9 cellular contexts compared by ENCODE assay signal in the genomic region with DNA sequence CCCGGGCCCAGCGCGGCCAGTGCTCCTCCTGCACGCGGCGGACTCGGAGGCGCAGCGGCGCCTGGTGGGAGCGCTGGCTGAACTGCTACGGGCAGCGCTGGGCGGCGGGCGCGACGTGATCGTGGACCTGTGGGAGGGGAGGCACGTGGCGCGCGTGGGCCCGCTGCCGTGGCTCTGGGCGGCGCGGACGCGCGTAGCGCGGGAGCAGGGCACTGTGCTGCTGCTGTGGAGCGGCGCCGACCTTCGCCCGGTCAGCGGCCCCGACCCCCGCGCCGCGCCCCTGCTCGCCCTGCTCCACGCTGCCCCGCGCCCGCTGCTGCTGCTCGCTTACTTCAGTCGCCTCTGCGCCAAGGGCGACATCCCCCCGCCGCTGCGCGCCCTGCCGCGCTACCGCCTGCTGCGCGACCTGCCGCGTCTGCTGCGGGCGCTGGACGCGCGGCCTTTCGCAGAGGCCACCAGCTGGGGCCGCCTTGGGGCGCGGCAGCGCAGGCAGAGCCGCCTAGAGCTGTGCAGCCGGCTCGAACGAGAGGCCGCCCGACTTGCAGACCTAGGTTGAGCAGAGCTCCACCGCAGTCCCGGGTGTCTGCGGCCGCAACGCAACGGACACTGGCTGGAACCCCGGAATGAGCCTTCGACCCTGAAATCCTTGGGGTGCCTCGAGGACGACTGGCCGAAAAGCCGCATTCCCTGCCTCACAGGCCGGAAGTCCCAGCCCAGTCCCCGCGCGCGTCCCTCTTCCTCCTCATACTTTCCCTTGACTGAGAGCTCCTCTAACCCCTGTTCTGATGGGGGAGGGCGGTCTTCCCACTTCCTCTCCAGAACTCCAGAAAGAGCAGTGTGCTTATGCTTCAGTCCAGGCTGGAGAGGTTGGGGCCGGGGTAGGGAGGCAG. TPM values are rescaled to one million over a fixed set of nuclear protein-coding genes. Genes with fewer than 3 reads are reported as not detected.
A peak's percentile ranks its signal among the peaks of the same experiment; 100 is the strongest.
DNase-seq lines count a peak whose midpoint lies in the region; ATAC-seq, FAIRE-seq and TF ChIP-seq lines count a peak whose summit lies in the region.
"Had no signal": no experiment of that assay in that cellular context is flagged by ENCODE, and none has a peak within 500 bp of the region (broad histone marks: within the 10 kb centered on the region; RNA-seq: fewer than 3 reads in every experiment).

No MANE protein-coding gene starts in this region.

- peak; percentile 47 to 60 for TF ChIP-seq POLR2A in adrenal gland (IDR thresholded peaks at IDR 0.05)

- 0 to 1% (median 1%) methylated on average over 8 to 99 of the region's 99 CpGs for WGBS in adrenal gland, 4 donors

- intact Hi-C loops in adrenal gland (cut with DNase I) (no loop called here), left ventricle myocardium superior (cut with micrococcal nuclease) (no loop called here)

- H3K36me3 ChIP-seq in BE2C (no peaks in the 10 kb centered on the region), adrenal gland (replicated peaks in 1 of 2) (no peaks in the 10 kb centered on the region)

- H3K4me3 ChIP-seq in BE2C (ENCODE audit: low read depth, low read length), result peak overlapping the region; percentile 55
- peak overlapping the region in 2 of 4 donors; percentile 20 to 69 for H3K4me3 ChIP-seq in adrenal gland

- H3K27ac ChIP-seq in adrenal gland, result peak overlapping the region; percentile 64 to 95 (median 84)

- DNase-seq in BE2C, result peak; percentile 74
- no peak for DNase-seq in GM19239 (ENCODE audit: insufficient read length, low spot score)
- peak; percentile 71 for DNase-seq in NCI-H82 (lab: John Stamatoyannopoulos, UW)
- DNase-seq in adrenal gland, result peak; percentile 72 to 87 (median 75)
- DNase-seq in left ventricle myocardium superior, result peak; percentile 85
- peak; percentile 37 for DNase-seq in pons (ENCODE audit: low spot score)

- H3K27me3 ChIP-seq in BE2C, result no peaks in the 10 kb centered on the region
- H3K27me3 ChIP-seq in adrenal gland, result no peaks in the 10 kb centered on the region

- ATAC-seq in left ventricle myocardium superior (peak; percentile 67), GM19324 (IDR thresholded peaks at IDR 0.05; ENCODE audit: low FRiP score, unreplicated experiment) (no peak), HG02763 (IDR thresholded peaks at IDR 0.05; ENCODE audit: unreplicated experiment) (no peak)

- H3K4me1 ChIP-seq in BE2C (peaks cover 5% of the 10 kb centered on the region; the same call in 1 of the 2 replicates), adrenal gland (replicated peaks in 1 of 2) (peaks cover 31 to 62% of the 10 kb centered on the region in 2 donors)

- TF ChIP-seq CTCF in BE2C (IDR thresholded peaks at IDR 0.05; ENCODE audit: low read depth, low read length) (0 out of 2 replicates have a peak, but pooled peaks have one; percentile 8), adrenal gland (IDR thresholded peaks at IDR 0.05) (peak in 4 of 6 experiments; percentile 19 to 58 (median 42))

- peak; percentile 56 for FAIRE-seq in GM19239 (lab: Jason Lieb, UNC)

- H3K9me3 ChIP-seq in BE2C, result no peaks in the 10 kb centered on the region
- H3K9me3 ChIP-seq in adrenal gland (replicated peaks in 1 of 3), result no peaks in the 10 kb centered on the region

RNA-seq across cellular contexts. Expression of a gene that starts 1.4 kb away (rescaled TPM):
- polyA plus RNA-seq in BE2C (2012; ENCODE audit: insufficient read depth, insufficient read length, low read depth), result 6.3 TPM
- total RNA-seq in adrenal gland, result 100 to 1,000 TPM in 2 of 8 donors, 10 to 100 TPM in 6; 39.1 to 141 (median 90.4) TPM
- 100 to 1,000 TPM in 2 of 3 donors, 10 to 100 TPM in 1; 20.5 to 283 (median 208) TPM for polyA plus RNA-seq in adrenal gland
- total RNA-seq in left ventricle myocardium superior, result 36.0 TPM

RNA-seq across cellular contexts. Expression of a gene that starts 12.8 kb away (rescaled TPM):
- polyA plus RNA-seq in BE2C (2012; ENCODE audit: insufficient read depth, insufficient read length, low read depth), result 2.9 TPM
- 1 to 10 TPM in 6 of 8 donors, under 1 TPM in 2; 0.24 to 3.3 (median 1.5) TPM for total RNA-seq in adrenal gland
- polyA plus RNA-seq in adrenal gland, result 1 to 10 TPM in 2 of 3 donors, under 1 TPM in 1; 0.51 to 4.3 (median 2.3) TPM
- 0.45 TPM for total RNA-seq in left ventricle myocardium superior

RNA-seq across cellular contexts. Expression of a gene that starts 18.1 kb away (rescaled TPM):
- 45.8 TPM for polyA plus RNA-seq in BE2C (2012; ENCODE audit: insufficient read depth, insufficient read length, low read depth)
- total RNA-seq in adrenal gland (10 to 100 TPM; 28.8 to 95.4 (median 44.9) TPM), left ventricle myocardium superior (62.7 TPM)
- 100 to 1,000 TPM in 1 of 3 donors, 10 to 100 TPM in 2; 30.2 to 137 (median 66.3) TPM for polyA plus RNA-seq in adrenal gland

RNA-seq across cellular contexts. Expression of a gene that starts 25.1 kb away (rescaled TPM):
- polyA plus RNA-seq in BE2C (2012; ENCODE audit: insufficient read depth, insufficient read length, low read depth), result 22.8 TPM
- 100 to 1,000 TPM in 2 of 8 donors, 10 to 100 TPM in 6; 47.2 to 116 (median 63.1) TPM for total RNA-seq in adrenal gland
- 10 to 100 TPM; 31.4 to 69.7 (median 58.2) TPM for polyA plus RNA-seq in adrenal gland
- 18.4 TPM for total RNA-seq in left ventricle myocardium superior

RNA-seq across cellular contexts. Expression of a gene that starts 35.4 kb away (rescaled TPM):
- not detected for polyA plus RNA-seq in BE2C (2012; ENCODE audit: insufficient read depth, insufficient read length, low read depth)
- 1 to 10 TPM in 5 of 8 donors, under 1 TPM in 2, not detected in 1; 0.43 to 5.9 (median 1.4) TPM for total RNA-seq in adrenal gland
- polyA plus RNA-seq in adrenal gland, result 100 to 1,000 TPM in 1 of 3 donors, 1 to 10 TPM in 1, under 1 TPM in 1; 0.38 to 108 (median 3.9) TPM
- 2.5 TPM for total RNA-seq in left ventricle myocardium superior
- total RNA-seq: NCI-H460 had no signal
